8 cellular contexts compared by ENCODE assay signal in the genomic region with DNA sequence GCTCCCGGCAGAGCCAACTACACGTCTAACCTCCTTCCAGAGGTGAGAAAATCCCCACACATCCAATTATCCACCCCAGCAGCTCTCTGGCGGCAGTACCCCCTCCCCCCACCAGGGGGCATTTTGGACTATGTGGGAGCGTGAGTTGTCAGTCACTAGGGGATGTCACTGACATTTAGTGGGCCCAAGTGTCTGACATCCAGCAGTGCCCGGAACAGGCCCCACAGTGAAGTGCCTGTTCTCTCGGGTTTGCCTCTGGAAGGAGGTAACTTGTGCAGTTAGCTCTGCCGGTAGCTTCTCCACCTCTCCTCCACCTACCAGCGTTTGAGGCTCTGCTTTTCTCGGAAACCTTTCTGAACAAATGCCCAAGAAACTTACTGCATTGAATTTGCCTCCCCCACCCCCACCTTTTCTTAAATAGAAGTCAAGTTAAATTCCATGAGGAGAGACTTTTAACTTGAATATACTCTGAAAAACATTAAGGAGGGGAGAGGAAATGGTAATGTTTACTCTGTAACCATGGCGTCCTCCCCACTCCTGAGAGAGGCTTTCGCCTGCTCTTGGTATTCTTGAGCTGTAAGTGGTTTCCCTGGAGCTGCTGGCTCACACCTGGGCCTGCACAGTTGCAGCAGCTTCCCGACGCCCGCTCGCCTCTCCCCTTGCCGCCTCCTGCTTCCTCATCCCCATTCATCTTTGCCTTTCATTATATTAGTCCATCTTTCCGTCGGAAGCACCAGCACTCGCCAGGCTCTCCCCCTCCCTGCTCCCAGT.
DNase-seq lines count a peak whose midpoint lies in the region; ATAC-seq, FAIRE-seq and TF ChIP-seq lines count a peak whose summit lies in the region.

No MANE protein-coding gene starts in this region.

- intact Hi-C loops in CD4-positive, alpha-beta T cell (cut with DNase I, micrococcal nuclease), result loop anchor here in 1 of 2 experiments (10.0 kb wide), 2 partner anchors 219 to 251 kb away; no protein-coding TSS in a partner anchor
- intact Hi-C loops in OCI-LY7 (cut with micrococcal nuclease; ENCODE audit: unreplicated experiment), result loop anchor here (2.0 kb wide), 2 partner anchors 219 to 285 kb away; no protein-coding TSS in a partner anchor

- TF ChIP-seq CTCF in CD4-positive, alpha-beta T cell (IDR thresholded peaks at IDR 0.05), result peak; percentile 83
- TF ChIP-seq CTCF in OCI-LY7 (conservative IDR thresholded peaks at IDR 0.05; ENCODE audit: low read length) (peak; percentile 93), fibroblast of pulmonary artery (IDR thresholded peaks at IDR 0.05; ENCODE audit: low read length, missing control alignments) (peak; percentile 97), omental fat pad (IDR thresholded peaks at IDR 0.05) (peak in 2 of 3 donors; percentile 65 to 95), suprapubic skin (IDR thresholded peaks at IDR 0.05) (peak; percentile 70 to 91)

- TF ChIP-seq POLR2A in suprapubic skin (IDR thresholded peaks at IDR 0.05), result no peak

- POLR2A ChIA-PET in CD4-positive, alpha-beta T cell (lab: Charles Lee), result interaction anchor here (0.7 kb wide), 1 partner anchor 193 kb away, joined by 3 read pairs; no protein-coding TSS in a partner anchor
- POLR2A ChIA-PET in OCI-LY7 (lab: Charles Lee), result no interaction called here

- no peaks in the 10 kb centered on the region for H3K9me3 ChIP-seq in CD4-positive, alpha-beta T cell (ENCODE audit: control insufficient read depth, low read length)
- H3K9me3 ChIP-seq in OCI-LY7 (ENCODE audit: low read length) (no peaks in the 10 kb centered on the region), suprapubic skin (no peaks in the 10 kb centered on the region)

- no peaks in the 10 kb centered on the region; the same call in 1 of the 2 replicates for H4K20me1 ChIP-seq in OCI-LY7 (ENCODE audit: insufficient read depth, low read length)

- H3K4me1 ChIP-seq in OCI-LY7 (ENCODE audit: insufficient read depth, low read length, poor library complexity, severe bottlenecking), result no peaks in the 10 kb centered on the region
- H3K4me1 ChIP-seq in suprapubic skin, result peaks cover 47% of the 10 kb centered on the region

- H3K4me2 ChIP-seq in OCI-LY7 (ENCODE audit: low read length), result no peak overlapping the region

- no TSS peak for BruUV-seq in OCI-LY7 (replicated peaks; lab: Mats Ljungman, UMichigan)

- no peak overlapping the region for H3K4me3 Mint-ChIP-seq in CD4-positive, alpha-beta T cell
- no peak overlapping the region for H3K4me3 Mint-ChIP-seq in activated T-cell treated with anti-CD3 and anti-CD28 coated beads, Interleukin-2, amount 50 U/mL, for 24 hours

- H3K36me3 Mint-ChIP-seq in CD4-positive, alpha-beta T cell (ENCODE audit: low read depth), result no peaks in the 10 kb centered on the region
- peaks cover 4% of the 10 kb centered on the region for H3K36me3 Mint-ChIP-seq in activated T-cell treated with anti-CD3 and anti-CD28 coated beads, Interleukin-2, amount 50 U/mL, for 24 hours (ENCODE audit: low read depth)

- H3K27ac Mint-ChIP-seq in CD4-positive, alpha-beta T cell, result no peak overlapping the region
- H3K27ac Mint-ChIP-seq in activated T-cell treated with anti-CD3 and anti-CD28 coated beads, Interleukin-2, amount 50 U/mL, for 24 hours, result no peak overlapping the region

- H3K36me3 ChIP-seq in OCI-LY7 (ENCODE audit: insufficient read depth, low read length) (no peaks in the 10 kb centered on the region), suprapubic skin (peaks cover 4% of the 10 kb centered on the region)

- CTCF ChIA-PET in CD4-positive, alpha-beta T cell (lab: Charles Lee), result interaction anchor here (0.6 to 1.2 kb wide), 5 partner anchors 9 to 306 kb away, joined by 3 to 5 read pairs (median 3); no protein-coding TSS in a partner anchor
- CTCF ChIA-PET in OCI-LY7 (lab: Charles Lee; ENCODE audit: unreplicated experiment), result no interaction called here

- no peak overlapping the region for H3K27ac ChIP-seq in CD4-positive, alpha-beta T cell (ENCODE audit: low read depth, low read length)
- H3K27ac ChIP-seq in OCI-LY7 (ENCODE audit: low read depth, low read length, poor library complexity, severe bottlenecking) (no peak overlapping the region), suprapubic skin (peak overlapping the region; percentile 5)

- peak; percentile 81 for ATAC-seq in CD4-positive, alpha-beta T cell (ENCODE audit: poor library complexity)
- ATAC-seq in omental fat pad (ENCODE audit: low FRiP score) (peak; percentile 49), HG02642 (IDR thresholded peaks at IDR 0.05; ENCODE audit: poor library complexity, unreplicated experiment) (no peak)

- H3K9me3 Mint-ChIP-seq in CD4-positive, alpha-beta T cell, result peaks cover 2% of the 10 kb centered on the region
- no peaks in the 10 kb centered on the region for H3K9me3 Mint-ChIP-seq in activated T-cell treated with anti-CD3 and anti-CD28 coated beads, Interleukin-2, amount 50 U/mL, for 24 hours

- peak; percentile 44 to 74 (median 58) for DNase-seq in CD4-positive, alpha-beta T cell
- DNase-seq in HTR-8/SVneo (ENCODE audit: insufficient read length, low spot score) (peak; percentile 71), OCI-LY7 (ENCODE audit: low spot score) (peak; percentile 72), fibroblast of pulmonary artery (ENCODE audit: low read depth) (peak; percentile 56), omental fat pad (ENCODE audit: low spot score) (peak; percentile 90), suprapubic skin (ENCODE audit: low spot score in 2 of 2) (peak; percentile 70 to 71)
- DNase-seq in activated T-cell treated with anti-CD3 and anti-CD28 coated beads, Interleukin-2, amount 50 U/mL, for 24 hours, result peak; percentile 85

- H3K27me3 ChIP-seq in CD4-positive, alpha-beta T cell (ENCODE audit: control insufficient read depth, insufficient read depth, low read length), result peaks cover 41% of the 10 kb centered on the region
- peaks cover 36% of the 10 kb centered on the region for H3K27me3 ChIP-seq in suprapubic skin

- H3K4me3 ChIP-seq in OCI-LY7 (ENCODE audit: low read depth, low read length, poor library complexity, severe bottlenecking) (no peak overlapping the region), fibroblast of pulmonary artery (replicated peaks; ENCODE audit: low read depth, low read length) (no peak overlapping the region), suprapubic skin (no peak overlapping the region)

- peaks cover 35% of the 10 kb centered on the region for H3K27me3 Mint-ChIP-seq in CD4-positive, alpha-beta T cell
- peaks cover 50% of the 10 kb centered on the region for H3K27me3 Mint-ChIP-seq in activated T-cell treated with anti-CD3 and anti-CD28 coated beads, Interleukin-2, amount 50 U/mL, for 24 hours

- no peak for TF ChIP-seq EP300 in suprapubic skin (IDR thresholded peaks at IDR 0.05)

- H3K79me2 ChIP-seq in OCI-LY7 (ENCODE audit: insufficient read depth, low read depth, low read length), result no peaks in the 10 kb centered on the region

- H3K4me1 Mint-ChIP-seq in CD4-positive, alpha-beta T cell (ENCODE audit: low read depth), result peaks cover 13% of the 10 kb centered on the region
- H3K4me1 Mint-ChIP-seq in activated T-cell treated with anti-CD3 and anti-CD28 coated beads, Interleukin-2, amount 50 U/mL, for 24 hours (ENCODE audit: low read depth), result peaks cover 12% of the 10 kb centered on the region

- peak; percentile 85 for FAIRE-seq in HTR-8/SVneo (lab: Jason Lieb, UNC)

- no peaks in the 10 kb centered on the region for H3K9me2 ChIP-seq in OCI-LY7 (ENCODE audit: insufficient read depth, low read length)

- H2AFZ ChIP-seq in OCI-LY7 (ENCODE audit: low read length), result no peak overlapping the region

- 20% methylated on average over 19 of the region's 19 CpGs for WGBS in suprapubic skin
